ENCODE assay signal across 25 cellular contexts in genomic region chr5:84706678-84707641, GRCh38.
"Had no signal": no experiment of that assay in that cellular context is flagged by ENCODE, and none has a peak within 500 bp of the region (broad histone marks: within the 10 kb centered on the region; RNA-seq: fewer than 3 reads in every experiment).

No MANE protein-coding gene starts in this region.

- H3K27ac Mint-ChIP-seq: endodermal cell; nephron; stimulated activated naive B cell treated with anti-CD40 and anti-IgM and Interleukin-4, amounts not matched to agents 10 μg/mL and 1 μg/mL and 100 μg/mL, for 72 hours; stimulated activated naive CD8-positive, alpha-beta T cell treated with anti-CD3 and anti-CD28 coated beads, Interleukin-15, amount 100 ng/mL, for 72 hours had no signal

- H3K4me3 Mint-ChIP-seq: endodermal cell; naive B cell; nephron; stimulated activated naive B cell treated with anti-CD40 and anti-IgM and Interleukin-4, amounts not matched to agents 10 μg/mL and 1 μg/mL and 100 μg/mL, for 72 hours; stimulated activated naive CD8-positive, alpha-beta T cell treated with anti-CD3 and anti-CD28 coated beads, Interleukin-15, amount 100 ng/mL, for 72 hours had no signal

- DNase-seq: effector CD4-positive, alpha-beta T cell; endodermal cell; erythroblast; foreskin keratinocyte; kidney; left colon; left ventricle myocardium superior; mesenchymal stem cell; midbrain; naive B cell; posterior cingulate gyrus; sigmoid colon; stimulated activated CD4-positive, alpha-beta T cell treated with anti-CD3 and anti-CD28 coated beads, Interleukin-2, amount 100 ng/mL, for 24 hours; stimulated activated CD4-positive, alpha-beta T cell treated with anti-CD3 and anti-CD28 coated beads, Interleukin-4, amount 100 ng/mL, for 4 hours; stimulated activated naive B cell treated with anti-CD40 and anti-IgM and Interleukin-4, amounts not matched to agents 10 μg/mL and 1 μg/mL and 100 μg/mL, for 72 hours; stimulated activated naive CD8-positive, alpha-beta T cell treated with anti-CD3 and anti-CD28 coated beads, Interleukin-15, amount 100 ng/mL, for 72 hours; testis; transverse colon had no signal

- H3K36me3 Mint-ChIP-seq: naive B cell; stimulated activated naive B cell treated with anti-CD40 and anti-IgM and Interleukin-4, amounts not matched to agents 10 μg/mL and 1 μg/mL and 100 μg/mL, for 72 hours had no signal

- H3K27ac ChIP-seq: coronary artery, foreskin keratinocyte, hepatocyte, neutrophil, right atrium auricular region, sigmoid colon, skin epidermis, testis, transverse colon had no signal

- H3K9me3 ChIP-seq: neutrophil, right atrium auricular region, sigmoid colon, testis, transverse colon had no signal

- H3K4me1 Mint-ChIP-seq: naive B cell; nephron; stimulated activated naive B cell treated with anti-CD40 and anti-IgM and Interleukin-4, amounts not matched to agents 10 μg/mL and 1 μg/mL and 100 μg/mL, for 72 hours; stimulated activated naive CD8-positive, alpha-beta T cell treated with anti-CD3 and anti-CD28 coated beads, Interleukin-15, amount 100 ng/mL, for 72 hours had no signal

- H3K4me3 ChIP-seq: coronary artery, hepatocyte, lung, right atrium auricular region, sigmoid colon, skin epidermis, testis, transverse colon had no signal

- H3K36me3 ChIP-seq: neutrophil, right atrium auricular region, sigmoid colon, transverse colon had no signal

- H3K9me3 Mint-ChIP-seq: nephron had no signal

- ATAC-seq: foreskin keratinocyte; left colon; left ventricle myocardium superior; stimulated activated naive B cell treated with anti-CD40 and anti-IgM and Interleukin-4, amounts not matched to agents 10 μg/mL and 1 μg/mL and 100 μg/mL, for 72 hours; stimulated activated naive CD8-positive, alpha-beta T cell treated with anti-CD3 and anti-CD28 coated beads, Interleukin-15, amount 100 ng/mL, for 72 hours had no signal

- H3K27me3 Mint-ChIP-seq: naive B cell; stimulated activated naive B cell treated with anti-CD40 and anti-IgM and Interleukin-4, amounts not matched to agents 10 μg/mL and 1 μg/mL and 100 μg/mL, for 72 hours; stimulated activated naive CD8-positive, alpha-beta T cell treated with anti-CD3 and anti-CD28 coated beads, Interleukin-15, amount 100 ng/mL, for 72 hours had no signal
